ENCODE assay signal across 8 cellular contexts in the genomic region with DNA sequence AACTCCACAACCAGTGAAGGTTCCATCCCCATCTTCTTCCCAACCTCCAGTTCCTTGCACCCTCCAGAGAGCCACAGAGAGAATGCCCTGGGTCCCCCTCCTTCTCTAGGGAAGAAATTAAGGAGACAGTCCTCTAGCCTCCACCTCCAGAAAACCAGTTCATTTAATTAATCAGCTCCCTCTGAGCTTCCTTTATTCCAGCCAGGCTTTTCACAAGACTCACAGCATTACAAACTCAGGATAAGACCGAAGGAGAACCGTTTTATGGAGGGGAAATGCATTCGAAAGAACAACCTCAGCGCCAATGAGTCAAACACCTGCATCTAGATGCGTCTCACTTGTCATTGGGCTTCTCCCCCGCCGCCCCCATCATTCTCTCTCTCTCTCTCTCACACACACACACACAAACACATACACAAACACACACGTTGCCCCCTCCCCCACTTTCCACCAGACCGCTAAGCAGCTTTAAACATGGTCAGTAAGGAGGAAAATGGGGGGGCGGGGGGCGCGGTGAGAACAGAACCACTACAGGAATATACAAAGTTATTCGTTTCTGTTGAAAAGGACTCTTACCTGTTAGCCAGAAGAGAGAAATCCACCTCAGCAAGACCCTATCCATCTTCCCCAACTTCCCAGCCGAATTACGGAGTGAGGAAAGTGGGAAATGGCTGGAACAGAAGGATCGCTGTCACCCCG. TPM values are rescaled to one million over a fixed set of nuclear protein-coding genes. Genes with fewer than 3 reads are reported as not detected.
DNase-seq lines count a peak whose midpoint lies in the region; ATAC-seq, FAIRE-seq and TF ChIP-seq lines count a peak whose summit lies in the region.

No MANE protein-coding gene starts in this region.

- peaks cover 50% of the 10 kb centered on the region for H3K4me1 Mint-ChIP-seq in activated naive CD4-positive, alpha-beta T cell treated with anti-CD3 and anti-CD28 coated beads, Interleukin-2, amount 10 ng/mL, durations not matched to agents 7 days and 5 days

- peaks cover 74% of the 10 kb centered on the region for H3K27me3 ChIP-seq in keratinocyte (ENCODE audit: control insufficient read depth, extremely low read depth, insufficient read depth, low read length)

- H3K9me3 Mint-ChIP-seq in activated naive CD4-positive, alpha-beta T cell treated with anti-CD3 and anti-CD28 coated beads, Interleukin-2, amount 10 ng/mL, durations not matched to agents 7 days and 5 days: no peaks in the 10 kb centered on the region

- POLR2A ChIA-PET in GM10248 (lab: Yijun Ruan, JAX): interaction anchor here (0.6 kb wide), 1 partner anchor 624 kb away, joined by 7 read pairs; no protein-coding TSS in a partner anchor

- no peaks in the 10 kb centered on the region for H3K36me3 Mint-ChIP-seq in activated naive CD4-positive, alpha-beta T cell treated with anti-CD3 and anti-CD28 coated beads, Interleukin-2, amount 10 ng/mL, durations not matched to agents 7 days and 5 days

- no peaks in the 10 kb centered on the region for H3K9me1 ChIP-seq in keratinocyte (ENCODE audit: control insufficient read depth, extremely low read depth, insufficient read depth, low read length)

- H3K36me3 ChIP-seq in keratinocyte (ENCODE audit: control insufficient read depth in 2 of 2, extremely low read depth in 1 of 2, insufficient read depth in 2 of 2, low read length in 2 of 2): no peaks in the 10 kb centered on the region

- no peak for FAIRE-seq in keratinocyte (lab: Jason Lieb, UNC)

- no peaks in the 10 kb centered on the region for H3K4me1 ChIP-seq in keratinocyte (ENCODE audit: control insufficient read depth, extremely low read depth, insufficient read depth, low read length)

- H3K9ac ChIP-seq in keratinocyte (ENCODE audit: control insufficient read depth, extremely low read depth, insufficient read depth, low read length): no peak overlapping the region

- no peak overlapping the region for H2AFZ ChIP-seq in keratinocyte (ENCODE audit: control insufficient read depth, low read length)

- dilution Hi-C loops in keratinocyte (cut with MboI; ENCODE audit: extremely low pct_ligation_motif_present, low sequenced_read_pairs): no loop called here

- TF ChIP-seq CTCF in GM10248 (IDR thresholded peaks at IDR 0.05; ENCODE audit: control extremely low read depth, extremely low read depth, low read depth, missing control alignments) (no peak), keratinocyte (optimal IDR thresholded peaks at IDR 0.05 in 1 of 3, IDR thresholded peaks at IDR 0.05 in 1 of 3, conservative IDR thresholded peaks at IDR 0.05 in 1 of 3; ENCODE audit: extremely low read depth in 1 of 3, insufficient read depth in 2 of 3, low read length in 3 of 3) (no peak)

- peak overlapping the region in 2 of 3 experiments; percentile 11 to 33 for H3K4me3 ChIP-seq in keratinocyte (ENCODE audit: control insufficient read depth in 2 of 3, extremely low read depth in 1 of 3, insufficient read depth in 2 of 3, low read depth in 1 of 3, low read length in 3 of 3)

- no peaks in the 10 kb centered on the region for H4K20me1 ChIP-seq in keratinocyte (ENCODE audit: control insufficient read depth, extremely low read depth, insufficient read depth, low read length)

- no peaks in the 10 kb centered on the region for H3K9me3 ChIP-seq in keratinocyte (ENCODE audit: control insufficient read depth, low read depth, low read length)

- CTCF ChIA-PET in GM10248 (lab: Yijun Ruan, JAX): interaction anchor here (1.4 kb wide), 2 partner anchors 60 to 64 kb away, joined by 3 to 4 read pairs; no protein-coding TSS in a partner anchor
- CTCF ChIA-PET in activated naive CD4-positive, alpha-beta T cell treated with anti-CD3 and anti-CD28 coated beads, Interleukin-2, amount 10 ng/mL, durations not matched to agents 7 days and 5 days (lab: Charles Lee): interaction anchor here (1.1 to 3.1 kb wide), 4 partner anchors 64 to 136 kb away, joined by 3 to 12 read pairs (median 5); partner anchors contain the start of gene POGK

- peaks cover 52% of the 10 kb centered on the region for H3K27me3 Mint-ChIP-seq in activated naive CD4-positive, alpha-beta T cell treated with anti-CD3 and anti-CD28 coated beads, Interleukin-2, amount 10 ng/mL, durations not matched to agents 7 days and 5 days

- no peak overlapping the region for H3K27ac ChIP-seq in keratinocyte (ENCODE audit: control insufficient read depth, insufficient read depth, low read length)

- ATAC-seq in HG03280 (IDR thresholded peaks at IDR 0.05; ENCODE audit: unreplicated experiment): no peak
- no peak for ATAC-seq in esophagus mucosa

- peak overlapping the region; percentile 58 for H3K4me2 ChIP-seq in keratinocyte (ENCODE audit: control insufficient read depth, extremely low read depth, insufficient read depth, low read depth, low read length)

- no peaks in the 10 kb centered on the region for H3K79me2 ChIP-seq in keratinocyte (ENCODE audit: control insufficient read depth, insufficient read depth, low read length)

- H3K4me3 Mint-ChIP-seq in activated naive CD4-positive, alpha-beta T cell treated with anti-CD3 and anti-CD28 coated beads, Interleukin-2, amount 10 ng/mL, durations not matched to agents 7 days and 5 days: peak overlapping the region; percentile 74

- H3K27ac Mint-ChIP-seq in activated naive CD4-positive, alpha-beta T cell treated with anti-CD3 and anti-CD28 coated beads, Interleukin-2, amount 10 ng/mL, durations not matched to agents 7 days and 5 days: peak overlapping the region; percentile 2

- DNase-seq in GM10248 (ENCODE audit: extremely low spot score) (peak; percentile 34), M059J (ENCODE audit: low read depth) (peak; percentile 35), keratinocyte (ENCODE audit: low read depth, low spot score) (no peak), NCI-H1436 (lab: John Stamatoyannopoulos, UW) (no peak)
- peak; percentile 51 for DNase-seq in activated naive CD4-positive, alpha-beta T cell treated with anti-CD3 and anti-CD28 coated beads, Interleukin-2, amount 10 ng/mL, durations not matched to agents 7 days and 5 days
- peak; percentile 35 to 38 for DNase-seq in stimulated activated CD4-positive, alpha-beta T cell treated with anti-CD3 and anti-CD28 coated beads, Interleukin-4, amount 100 ng/mL, for 48 hours (ENCODE audit: low read depth in 2 of 2)

RNA-seq across cellular contexts. Expression of gene ILDR2, which starts 0.5 kb away (rescaled TPM):
- 6.9 and 21.5 TPM in 2 replicates for total RNA-seq in M059J (2014; rRNA removed; shearing (Covaris generic))
- polyA plus RNA-seq in keratinocyte: not detected in 3 replicates
- polyA plus RNA-seq in keratinocyte (2011; ENCODE audit: low read depth): not detected
- not detected in 2 replicates for polyA plus RNA-seq in keratinocyte (2011; cell fraction: cytosol; rRNA removed)
- polyA plus RNA-seq in keratinocyte (2011; cell fraction: nucleus; rRNA removed): not detected in 2 replicates
- not detected in 2 replicates for polyA plus RNA-seq in keratinocyte (2012; ENCODE audit: low replicate concordance)
- not detected in 3 replicates for polyA minus RNA-seq in keratinocyte
- polyA minus RNA-seq in keratinocyte (2011; cell fraction: cytosol; rRNA and poly(A)+ RNA removed): not detected
- not detected in 2 replicates for polyA minus RNA-seq in keratinocyte (2011; cell fraction: nucleus; rRNA and poly(A)+ RNA removed)
- 0.08 TPM for total RNA-seq in esophagus mucosa

RNA-seq across cellular contexts. Expression of gene MAEL, which starts 14.3 kb away (rescaled TPM):
- total RNA-seq in M059J (2014; rRNA removed; shearing (Covaris generic)): 0.20 and 0.52 TPM in 2 replicates
- not detected in 3 replicates for polyA plus RNA-seq in keratinocyte
- not detected for polyA plus RNA-seq in keratinocyte (2011; ENCODE audit: low read depth)
- not detected in 2 replicates for polyA plus RNA-seq in keratinocyte (2011; cell fraction: cytosol; rRNA removed)
- not detected in 2 replicates for polyA plus RNA-seq in keratinocyte (2011; cell fraction: nucleus; rRNA removed)
- not detected in 2 replicates for polyA plus RNA-seq in keratinocyte (2012; ENCODE audit: low replicate concordance)
- not detected in 3 replicates for polyA minus RNA-seq in keratinocyte
- polyA minus RNA-seq in keratinocyte (2011; cell fraction: cytosol; rRNA and poly(A)+ RNA removed): not detected
- polyA minus RNA-seq in keratinocyte (2011; cell fraction: nucleus; rRNA and poly(A)+ RNA removed): not detected in 2 replicates
- total RNA-seq in esophagus mucosa: 0.24 TPM

Comparison
In these comparisons a context has a peak if more than half of its experiments do, and no peak if none do; other contexts are left out.
1. DNase-seq: peak in GM10248 (single experiment), M059J (single experiment), activated naive CD4-positive, alpha-beta T cell treated with anti-CD3 and anti-CD28 coated beads, Interleukin-2, amount 10 ng/mL, durations not matched to agents 7 days and 5 days (single experiment) and stimulated activated CD4-positive, alpha-beta T cell treated with anti-CD3 and anti-CD28 coated beads, Interleukin-4, amount 100 ng/mL, for 48 hours (2 of 2); none in keratinocyte (single experiment) and NCI-H1436 (single experiment).